In genomic region chr6:143060806-143061596, GRCh38 we compare ENCODE assay signal across 8 cellular contexts. TPM values are rescaled to one million over a fixed set of nuclear protein-coding genes. Genes with fewer than 3 reads are reported as not detected.
DNase-seq lines count a peak whose midpoint lies in the region; ATAC-seq, FAIRE-seq and TF ChIP-seq lines count a peak whose summit lies in the region.

Gene AIG1 (plus strand): TSS chr6:143060889. CDS start chr6:143060926, 37 bp downstream.

- peak within 1 kb of the TSS; percentile 75 to 89 (median 78) for H3K4me3 ChIP-seq in H1 (ENCODE audit: extremely low read depth in 1 of 4, insufficient read depth in 2 of 4, low read depth in 3 of 4, low read length in 4 of 4)
- peak within 1 kb of the TSS; percentile 85 to 97 for H3K4me3 ChIP-seq in muscle layer of colon (ENCODE audit: low read depth in 1 of 2, low read length in 2 of 2)

- WGBS in H1 (ENCODE audit: extremely low coverage in 1 of 2, insufficient coverage in 1 of 2, insufficient read length in 1 of 2, insufficient replicate concordance in 2 of 2, low coverage in 1 of 2, low lambda C conversion rate in 2 of 2, missing lambda C conversion rate in 1 of 2), 2 experiments: 9% methylated on average over 21 of the region's 50 CpGs; no CpG with 5 or more reads in 1 of the 2 experiments

- H3K9ac ChIP-seq in H1 (replicated peaks in 1 of 4; ENCODE audit: extremely low read depth in 1 of 4, low read depth in 3 of 4, low read length in 3 of 4) (peak within 1 kb of the TSS in 3 of 4 experiments; percentile 79 to 85 (median 83); a peak in 6 of 7 replicates), muscle layer of colon (ENCODE audit: low read length) (peak within 1 kb of the TSS; percentile 86)

- H2AFZ ChIP-seq in H1 (ENCODE audit: low read length): peak within 1 kb of the TSS; percentile 36

- H3K18ac ChIP-seq in H1 (ENCODE audit: extremely low read depth, low read length): peak within 1 kb of the TSS; percentile 88

- no peak for TF ChIP-seq CTCF in H1 (IDR thresholded peaks at IDR 0.05; ENCODE audit: control extremely low read depth in 1 of 3, insufficient read depth in 1 of 3, low read depth in 1 of 3, low read length in 3 of 3)

- peak within 1 kb of the TSS; percentile 78 to 83 for H3K4me2 ChIP-seq in H1 (ENCODE audit: insufficient read depth in 1 of 2, low read depth in 2 of 2, low read length in 2 of 2)

- no peaks in the 10 kb centered on the region for H3K36me3 ChIP-seq in H1 (ENCODE audit: control insufficient read depth in 2 of 4, insufficient read depth in 4 of 4, low read length in 3 of 4)
- H3K36me3 ChIP-seq in muscle layer of colon (ENCODE audit: insufficient read depth, low read length): no peaks in the 10 kb centered on the region

- no peak within 1 kb of the TSS for H3K23ac ChIP-seq in H1 (ENCODE audit: insufficient read length)

- H2BK20ac ChIP-seq in H1 (ENCODE audit: low read length): no peak within 1 kb of the TSS; the same call in 1 of the 2 replicates

- CTCF ChIA-PET in H1 (lab: Charles Lee; ENCODE audit: partially characterized antibody): no interaction called here

- peak; percentile 71 for ATAC-seq in HG02610 (IDR thresholded peaks at IDR 0.05; ENCODE audit: unreplicated experiment)

- no peak within 1 kb of the TSS for H2BK120ac ChIP-seq in H1 (replicated peaks; ENCODE audit: low read depth, low read length)

- H3K56ac ChIP-seq in H1 (replicated peaks; ENCODE audit: insufficient read length, low read depth, low read length): peak within 1 kb of the TSS; percentile 59

- no peak for DNase-seq in GM18507 (ENCODE audit: extremely low spot score, insufficient read length, low read depth)
- peak; percentile 49 for DNase-seq in NCI-H1417 treated with DMSO at 0.1 percent for 48 hours (lab: John Stamatoyannopoulos, UW)
- DNase-seq in activated CD8-positive, alpha-beta memory T cell treated with anti-CD3 and anti-CD28 coated beads for 4 hours (ENCODE audit: low read depth in 2 of 2): peak; percentile 38 to 40
- peak in 1 of 2 experiments; percentile 71 for DNase-seq in H1 (ENCODE audit: low read depth in 1 of 2, low spot score in 2 of 2)
- peak; percentile 73 for DNase-seq in stimulated activated CD8-positive, alpha-beta memory T cell treated with anti-CD3 and anti-CD28 coated beads, Interleukin-4, amount 100 ng/mL, for 48 hours
- no peak for DNase-seq in NCI-H1694 (lab: John Stamatoyannopoulos, UW)

- peaks cover 8% of the 10 kb centered on the region for H3K23me2 ChIP-seq in H1 (ENCODE audit: low read depth, low read length)

- 0 out of 2 replicates have a peak, but pooled peaks cover 2% of the 10 kb centered on the region for H3K79me1 ChIP-seq in H1 (ENCODE audit: low read depth, low read length)

- no peak for TF ChIP-seq RAD21 in H1 (IDR thresholded peaks at IDR 0.05 in 1 of 2, conservative IDR thresholded peaks at IDR 0.05 in 1 of 2; ENCODE audit: low read depth in 2 of 2, low read length in 2 of 2)

- H2AK5ac ChIP-seq in H1 (ENCODE audit: low read depth, low read length): no peak within 1 kb of the TSS

- peaks cover 5 to 20% (median 15%) of the 10 kb centered on the region in 4 experiments; a peak in 5 of 7 replicates for H3K4me1 ChIP-seq in H1 (replicated peaks in 1 of 4; ENCODE audit: control insufficient read depth in 3 of 4, insufficient read depth in 4 of 4, low read length in 3 of 4)
- peaks cover 14% of the 10 kb centered on the region for H3K4me1 ChIP-seq in muscle layer of colon (ENCODE audit: insufficient read depth, low read length)

- TF ChIP-seq EP300 in H1 (IDR thresholded peaks at IDR 0.05; ENCODE audit: borderline replicate concordance in 1 of 2, low read depth in 2 of 2, low read length in 2 of 2): no peak

- H3K27ac ChIP-seq in H1 (ENCODE audit: low read depth, low read length): 0 out of 2 replicates have a peak within 1 kb of the TSS, but pooled peaks have one; percentile 38
- peak within 1 kb of the TSS; percentile 90 for H3K27ac ChIP-seq in muscle layer of colon (ENCODE audit: low read depth, low read length)

- FAIRE-seq in GM18507 (lab: Jason Lieb, UNC): peak; percentile 26
- FAIRE-seq in H1 (lab: Jason Lieb, UNC): no peak

- H4K8ac ChIP-seq in H1 (ENCODE audit: extremely low read depth, insufficient read depth, low read length): peak within 1 kb of the TSS; percentile 95

- no peaks in the 10 kb centered on the region for H4K20me1 ChIP-seq in H1 (replicated peaks in 1 of 2; ENCODE audit: control insufficient read depth in 1 of 2, insufficient read depth in 2 of 2, low read length in 2 of 2)

- H4K5ac ChIP-seq in H1 (ENCODE audit: insufficient read length, low read depth, low read length): peak within 1 kb of the TSS; percentile 55

- POLR2A ChIA-PET in H1 (lab: Charles Lee; ENCODE audit: partially characterized antibody): interaction anchor here (0.7 to 1.4 kb wide), 4 partner anchors 13 to 390 kb away, joined by 3 read pairs; partner anchors contain the start of genes ADAT2 and PEX3

- H3K79me2 ChIP-seq in H1 (ENCODE audit: control insufficient read depth in 1 of 2, insufficient read depth in 2 of 2, low read length in 2 of 2): peaks cover 0 to 23% of the 10 kb centered on the region in 2 experiments; a peak in 2 of 4 replicates

- H2BK5ac ChIP-seq in H1 (ENCODE audit: low read depth, low read length): peak within 1 kb of the TSS; percentile 89

- H3K14ac ChIP-seq in H1 (ENCODE audit: insufficient read length): no peak within 1 kb of the TSS

- no peaks in the 10 kb centered on the region for H3K9me3 ChIP-seq in H1 (ENCODE audit: insufficient read depth in 2 of 2, low read depth in 1 of 2, low read length in 1 of 2)
- H3K9me3 ChIP-seq in muscle layer of colon (ENCODE audit: low read length): no peaks in the 10 kb centered on the region

- peak within 1 kb of the TSS; percentile 98 for H4K91ac ChIP-seq in H1 (replicated peaks; ENCODE audit: insufficient read length, low read length)

- H3K4ac ChIP-seq in H1 (replicated peaks; ENCODE audit: insufficient read length, low read depth, low read length): peak within 1 kb of the TSS; percentile 65

- H2BK12ac ChIP-seq in H1 (ENCODE audit: low read depth, low read length): peak within 1 kb of the TSS; percentile 86; the same call in 1 of the 2 replicates

- peak within 1 kb of the TSS; percentile 33; the same call in 1 of the 2 replicates for H2BK15ac ChIP-seq in H1 (ENCODE audit: low read length)

- TF ChIP-seq POLR2A in H1 (IDR thresholded peaks at IDR 0.05; ENCODE audit: control extremely low read depth in 1 of 2, low read depth in 2 of 2, low read length in 2 of 2): no peak; a peak in 1 of 3 replicates

- no peaks in the 10 kb centered on the region for H3K27me3 ChIP-seq in H1 (replicated peaks in 1 of 4; ENCODE audit: control insufficient read depth in 3 of 4, extremely low read depth in 1 of 4, insufficient read depth in 3 of 4, low read length in 3 of 4)
- H3K27me3 ChIP-seq in muscle layer of colon (ENCODE audit: control insufficient read depth in 1 of 2, insufficient read depth in 2 of 2, low read length in 2 of 2): no peaks in the 10 kb centered on the region

TF ChIP-seq in H1, 55 proteins besides CTCF, POLR2A, EP300 and RAD21 (continues in another document):
- TF ChIP-seq HDAC2 (IDR thresholded peaks at IDR 0.05; ENCODE audit: borderline replicate concordance in 1 of 2, low read depth in 2 of 2, low read length in 2 of 2): peak in 1 of 2 experiments; percentile 29; a peak in 1 of 4 replicates
- no peak for TF ChIP-seq SAP30 (IDR thresholded peaks at IDR 0.05; ENCODE audit: insufficient read depth, insufficient replicate concordance, low read length)
- TF ChIP-seq NRF1 (IDR thresholded peaks at IDR 0.05; ENCODE audit: low read depth, low read length): no peak
- TF ChIP-seq SP2 (IDR thresholded peaks at IDR 0.05; ENCODE audit: low read length): no peak
- TF ChIP-seq CHD1 (IDR thresholded peaks at IDR 0.05; ENCODE audit: low read depth, low read length): no peak
- no peak for TF ChIP-seq CBX8 (IDR thresholded peaks at IDR 0.05; ENCODE audit: borderline replicate concordance, low read depth, low read length)
- TF ChIP-seq ZNF274 (IDR thresholded peaks at IDR 0.05; ENCODE audit: borderline replicate concordance, extremely low read depth, low read length): no peak
- TF ChIP-seq TAF1 (IDR thresholded peaks at IDR 0.05; ENCODE audit: low read depth, low read length): peak; percentile 64
- TF ChIP-seq KDM1A (IDR thresholded peaks at IDR 0.05; ENCODE audit: borderline replicate concordance, low read length): no peak
- no peak for TF ChIP-seq POU5F1 (IDR thresholded peaks at IDR 0.05; ENCODE audit: low read depth, low read length)
- no peak for TF ChIP-seq SIRT6 (IDR thresholded peaks at IDR 0.05; ENCODE audit: low read length)
- peak; percentile 90 for TF ChIP-seq MAX (IDR thresholded peaks at IDR 0.05)
- no peak for TF ChIP-seq FOSL1 (IDR thresholded peaks at IDR 0.05; ENCODE audit: insufficient read depth, low read depth, low read length)
- no peak for TF ChIP-seq JUN (IDR thresholded peaks at IDR 0.05; ENCODE audit: low read depth, low read length)
- TF ChIP-seq TAF7 (optimal IDR thresholded peaks at IDR 0.05; ENCODE audit: borderline replicate concordance, low read depth, low read length): no peak
- TF ChIP-seq SRF (IDR thresholded peaks at IDR 0.05; ENCODE audit: low read depth, low read length): no peak
- TF ChIP-seq BRCA1 (IDR thresholded peaks at IDR 0.05; ENCODE audit: low read depth, low read length): no peak
- peak; percentile 69 for TF ChIP-seq KDM4A (IDR thresholded peaks at IDR 0.05; ENCODE audit: low read depth, low read length, severe bottlenecking)
- TF ChIP-seq CHD2 (IDR thresholded peaks at IDR 0.05; ENCODE audit: low read length): no peak

RNA-seq across cellular contexts. Expression of gene AIG1, which starts in this region (rescaled TPM):
- total RNA-seq in H1 (2021; fragmentation: NEBNext Ultra II Directional; extraction: Animal tissue kit (Norgen Biotek cat#: 25700)): 57.5 and 58.4 TPM in 2 replicates
- 48.8 and 56.6 TPM in 2 replicates for polyA plus RNA-seq in H1 (2011; rRNA removed)
- polyA plus RNA-seq in H1 (2011; cell fraction: cytosol; rRNA removed): 44.1 TPM
- polyA plus RNA-seq in H1 (2011; cell fraction: nucleus; rRNA removed): 40.9 TPM
- 51.6 to 60.7 TPM (median 57.4 TPM) in 4 replicates for polyA plus RNA-seq in H1 (2012, experiment 1 of 2)
- 63.0 TPM for polyA plus RNA-seq in H1 (2012, experiment 2 of 2)
- 76.5 TPM for polyA plus RNA-seq in H1 (2013, experiment 1 of 2)
- polyA plus RNA-seq in H1 (2013, experiment 2 of 2): 84.5 TPM
- 38.7 and 46.6 TPM in 2 replicates for polyA minus RNA-seq in H1 (2011; rRNA and poly(A)+ RNA removed)
- 17.1 TPM for polyA minus RNA-seq in H1 (2011; cell fraction: cytosol; rRNA and poly(A)+ RNA removed)
- polyA minus RNA-seq in H1 (2011; cell fraction: nucleus; rRNA and poly(A)+ RNA removed): 68.3 TPM

Comparison
In these comparisons a context has a peak if more than half of its experiments do, and no peak if none do; other contexts are left out.
1. DNase-seq: peak in NCI-H1417 treated with DMSO at 0.1 percent for 48 hours (single experiment), activated CD8-positive, alpha-beta memory T cell treated with anti-CD3 and anti-CD28 coated beads for 4 hours (2 of 2) and stimulated activated CD8-positive, alpha-beta memory T cell treated with anti-CD3 and anti-CD28 coated beads, Interleukin-4, amount 100 ng/mL, for 48 hours (single experiment); none in GM18507 (single experiment) and NCI-H1694 (single experiment).